16 cellular contexts compared by ENCODE assay signal in the genomic region with DNA sequence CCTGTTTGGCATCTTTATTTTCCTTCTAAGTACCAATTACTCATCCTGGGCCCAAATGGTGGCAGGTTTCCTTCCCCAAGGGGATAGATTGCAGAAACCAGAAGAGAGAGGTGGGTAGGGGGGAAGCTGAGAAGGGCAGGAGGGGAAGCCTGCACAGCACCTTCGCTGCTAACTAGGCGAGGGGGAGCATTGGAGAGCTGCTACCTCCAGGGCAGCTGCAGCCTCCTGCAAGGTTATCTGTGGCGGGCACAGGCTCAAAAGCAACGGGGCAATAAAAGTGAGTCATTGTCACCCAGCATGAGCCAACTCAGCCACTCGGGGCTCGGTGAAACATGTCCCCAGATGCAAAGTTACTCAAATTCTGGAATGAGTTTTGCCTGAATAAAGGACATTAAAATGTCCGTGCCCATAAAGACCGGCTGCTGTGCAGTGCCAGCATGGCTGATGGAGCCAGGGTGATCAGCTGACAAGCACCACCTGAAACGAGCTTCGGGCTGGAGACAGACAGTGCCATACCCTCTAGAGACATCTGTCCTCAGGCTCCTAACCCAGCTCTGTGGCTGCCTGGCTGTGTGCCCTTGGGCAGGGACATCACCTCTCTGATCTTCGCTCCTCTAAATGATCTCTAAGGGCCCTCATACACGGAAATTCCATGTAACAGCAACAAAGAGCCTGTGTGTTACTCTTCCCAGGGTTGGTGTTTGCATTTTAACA.
"Had no signal": no experiment of that assay in that cellular context is flagged by ENCODE, and none has a peak within 500 bp of the region (broad histone marks: within the 10 kb centered on the region; RNA-seq: fewer than 3 reads in every experiment).

No MANE protein-coding gene starts in this region.

- DNase-seq: activated CD4-positive, alpha-beta T cell treated with anti-CD3 and anti-CD28 coated beads, Interleukin-2, amount 50 U/mL, for 48 hours; activated gamma-delta T cell treated with Interleukin-2 at 50 U/mL for 16 hours; activated naive CD8-positive, alpha-beta T cell treated with anti-CD3 and anti-CD28 coated beads for 36 hours; activated T-cell treated with anti-CD3 and anti-CD28 coated beads, Interleukin-2, amount 50 U/mL, for 4 hours; dorsolateral prefrontal cortex; glutamatergic neuron; immature natural killer cell; left cardiac atrium; natural killer cell; posterior cingulate gyrus; stimulated activated CD4-positive, alpha-beta T cell treated with anti-CD3 and anti-CD28 coated beads, Interleukin-1b, Interleukin-23, amount 100 ng/mL, for 48 hours; stimulated activated naive CD4-positive, alpha-beta T cell treated with Interleukin-2 at 50 U/mL for 16 hours; T-helper 17 cell; upper lobe of right lung had no signal

- H3K4me3 Mint-ChIP-seq: activated naive CD8-positive, alpha-beta T cell treated with anti-CD3 and anti-CD28 coated beads for 36 hours; activated T-cell treated with anti-CD3 and anti-CD28 coated beads, Interleukin-2, amount 50 U/mL, for 4 hours; immature natural killer cell; natural killer cell; T-helper 17 cell had no signal

- H3K36me3 Mint-ChIP-seq: activated naive CD8-positive, alpha-beta T cell treated with anti-CD3 and anti-CD28 coated beads for 36 hours; immature natural killer cell; natural killer cell had no signal

- H3K27ac Mint-ChIP-seq: activated naive CD8-positive, alpha-beta T cell treated with anti-CD3 and anti-CD28 coated beads for 36 hours; immature natural killer cell; natural killer cell; T-helper 17 cell had no signal

- H3K4me1 Mint-ChIP-seq: activated naive CD8-positive, alpha-beta T cell treated with anti-CD3 and anti-CD28 coated beads for 36 hours; immature natural killer cell; natural killer cell; T-helper 17 cell had no signal

- H3K9me3 Mint-ChIP-seq: activated naive CD8-positive, alpha-beta T cell treated with anti-CD3 and anti-CD28 coated beads for 36 hours; activated T-cell treated with anti-CD3 and anti-CD28 coated beads, Interleukin-2, amount 50 U/mL, for 4 hours; immature natural killer cell; natural killer cell had no signal

- ATAC-seq: activated CD4-positive, CD25-positive, alpha-beta regulatory T cell treated with anti-CD3 and anti-CD28 coated beads, Interleukin-2, amount 50 U/mL, for 24 hours; activated T-cell treated with anti-CD3 and anti-CD28 coated beads, Interleukin-2, amount 50 U/mL, for 4 hours; esophagus mucosa; left cardiac atrium; natural killer cell; T-helper 17 cell; upper lobe of right lung had no signal
